8 cellular contexts compared by ENCODE assay signal in the genomic region with DNA sequence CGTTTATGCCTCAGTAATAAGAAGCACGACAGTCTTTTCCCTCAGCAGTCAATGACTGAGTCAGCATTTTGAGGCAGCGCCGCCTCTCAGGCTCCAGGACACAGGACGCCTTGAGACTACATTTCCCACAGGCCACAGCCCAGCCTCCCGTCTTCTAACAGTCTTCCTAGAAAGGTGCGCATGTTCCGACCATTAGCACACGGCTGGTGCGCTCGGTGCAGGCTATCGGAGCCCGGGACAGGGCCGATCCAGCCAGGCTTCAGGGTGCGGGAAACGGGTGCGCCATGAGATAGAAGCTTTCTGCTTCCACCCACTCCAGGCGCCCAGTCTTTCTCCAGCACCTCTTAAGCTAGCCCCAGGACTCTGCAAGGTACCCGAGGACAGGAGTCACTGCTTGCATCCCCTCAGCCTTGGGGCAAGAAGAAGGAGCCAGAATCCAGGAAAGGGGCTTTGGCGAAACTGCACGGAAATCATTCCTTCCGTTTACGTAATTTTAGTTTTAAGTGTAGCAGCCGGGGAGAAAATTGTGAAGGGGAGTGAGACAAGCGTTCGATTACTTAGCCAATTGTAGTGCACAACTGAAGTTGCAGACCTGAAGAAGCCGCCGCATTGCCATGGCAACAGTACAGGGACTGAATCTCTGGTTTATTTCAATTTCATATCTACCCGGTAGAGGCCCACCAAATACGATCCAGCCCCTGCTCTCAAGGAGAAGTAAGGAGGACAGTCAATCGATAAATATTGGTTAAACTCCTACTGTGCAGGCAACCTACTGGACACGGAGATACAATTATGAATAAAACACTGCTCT. TPM values are rescaled to one million over a fixed set of nuclear protein-coding genes. Genes with fewer than 3 reads are reported as not detected.
DNase-seq lines count a peak whose midpoint lies in the region; TF ChIP-seq lines count a peak whose summit lies in the region.

No MANE protein-coding gene starts in this region.

- no peak for TF ChIP-seq CTCF in AG09309 (IDR thresholded peaks at IDR 0.05; ENCODE audit: control insufficient read depth, insufficient read depth, low read depth, low read length, missing control alignments)
- no peak for TF ChIP-seq CTCF in H9 (conservative IDR thresholded peaks at IDR 0.05)
- TF ChIP-seq CTCF in brain (conservative IDR thresholded peaks at IDR 0.05) = no peak
- TF ChIP-seq CTCF in progenitor cell of endocrine pancreas (IDR thresholded peaks at IDR 0.05; ENCODE audit: unreplicated experiment) = no peak

- no peak overlapping the region for H3K27ac ChIP-seq in H9 (ENCODE audit: insufficient read length, low read depth, low read length)

- no peak overlapping the region for H2AK5ac ChIP-seq in H9 (ENCODE audit: insufficient read length, low read length)

- H3K4me1 ChIP-seq in H9 (ENCODE audit: insufficient read depth, low read length) = no peaks in the 10 kb centered on the region

- H3K27ac Mint-ChIP-seq in H9 = 0 out of 7 replicates have a peak overlapping the region, but pooled peaks of 1 of the 3 experiments have one; percentile 8
- no peak overlapping the region for H3K27ac Mint-ChIP-seq in T-helper 2 cell treated with Interferon-gamma antibody and Interleukin-4, amounts not matched to agents 5 μg/mL and 100 μg/mL, for 36 hours
- H3K27ac Mint-ChIP-seq in brain = peak overlapping the region in 4 of 5 experiments; percentile 19 to 75 (median 32)
- H3K27ac Mint-ChIP-seq in progenitor cell of endocrine pancreas = peak overlapping the region; percentile 77

- H3K79me1 ChIP-seq in H9 (ENCODE audit: insufficient read depth, low read depth, low read length, poor library complexity, severe bottlenecking) = no peaks in the 10 kb centered on the region

- peak overlapping the region; percentile 56 for H2AFZ ChIP-seq in H9 (ENCODE audit: low read length)

- H2BK5ac ChIP-seq in H9 (ENCODE audit: insufficient read length, low read length) = no peak overlapping the region

- H3K9me3 ChIP-seq in H9 (ENCODE audit: control insufficient read depth, low read depth, low read length) = no peaks in the 10 kb centered on the region

- no peak overlapping the region for H3K9ac ChIP-seq in H9 (ENCODE audit: extremely low read depth, insufficient read length, low read length)

- H3K14ac ChIP-seq in H9 (ENCODE audit: insufficient read depth, low read length) = 0 out of 2 replicates have a peak overlapping the region, but pooled peaks have one; percentile 30

- H4K91ac ChIP-seq in H9 (ENCODE audit: insufficient read length, low read depth, low read length) = no peak overlapping the region

- H3K27me3 Mint-ChIP-seq in H9 (ENCODE audit: low read depth) (peaks cover 34% of the 10 kb centered on the region), brain (peaks cover 10% of the 10 kb centered on the region), progenitor cell of endocrine pancreas (peaks cover 15% of the 10 kb centered on the region)
- peaks cover 18% of the 10 kb centered on the region for H3K27me3 Mint-ChIP-seq in T-helper 2 cell treated with Interferon-gamma antibody and Interleukin-4, amounts not matched to agents 5 μg/mL and 100 μg/mL, for 36 hours (ENCODE audit: low read depth)

- peak; percentile 3 for DNase-seq in AG09309 (ENCODE audit: low read depth)
- peak; percentile 93 for DNase-seq in H9
- peak; percentile 21 for DNase-seq in T-helper 2 cell treated with Interferon-gamma antibody and Interleukin-4, amounts not matched to agents 5 μg/mL and 100 μg/mL, for 36 hours (ENCODE audit: low spot score)
- peak in 45 of 51 donors; percentile 7 to 83 (median 54) for DNase-seq in hypothalamus (lab: John Stamatoyannopoulos, UW)
- peak; percentile 43 for DNase-seq in progenitor cell of endocrine pancreas (ENCODE audit: low spot score, unreplicated experiment)
- no peak for DNase-seq in NCI-H1436 (lab: John Stamatoyannopoulos, UW)
- DNase-seq in NCI-H1417 treated with DMSO at 0.1 percent for 48 hours (lab: John Stamatoyannopoulos, UW) = no peak

- H3K4me1 Mint-ChIP-seq in H9 (peaks cover 8 to 11% of the 10 kb centered on the region in 2 experiments), brain (peaks cover 14% of the 10 kb centered on the region), progenitor cell of endocrine pancreas (ENCODE audit: low read depth) (peaks cover 4% of the 10 kb centered on the region)
- H3K4me1 Mint-ChIP-seq in T-helper 2 cell treated with Interferon-gamma antibody and Interleukin-4, amounts not matched to agents 5 μg/mL and 100 μg/mL, for 36 hours (ENCODE audit: low read depth) = peaks cover 13% of the 10 kb centered on the region

- H4K5ac ChIP-seq in H9 (ENCODE audit: insufficient read length, low read depth, low read length) = no peak overlapping the region

- H2BK20ac ChIP-seq in H9 (ENCODE audit: low read depth, low read length, poor library complexity, severe bottlenecking) = no peak overlapping the region

- H3K36me3 Mint-ChIP-seq in H9 (ENCODE audit: insufficient read depth in 1 of 3, low read depth in 3 of 3) (no peaks in the 10 kb centered on the region), brain (no peaks in the 10 kb centered on the region), progenitor cell of endocrine pancreas (ENCODE audit: insufficient read depth) (no peaks in the 10 kb centered on the region)
- no peaks in the 10 kb centered on the region for H3K36me3 Mint-ChIP-seq in T-helper 2 cell treated with Interferon-gamma antibody and Interleukin-4, amounts not matched to agents 5 μg/mL and 100 μg/mL, for 36 hours (ENCODE audit: low read depth)

- no peaks in the 10 kb centered on the region for H4K20me1 ChIP-seq in H9 (ENCODE audit: control insufficient read depth, insufficient read depth, insufficient read length)

- H2BK15ac ChIP-seq in H9 (ENCODE audit: low read depth, low read length) = no peak overlapping the region

- no peak overlapping the region for H4K8ac ChIP-seq in H9 (replicated peaks; ENCODE audit: insufficient read length, low read depth, low read length)

- no peak overlapping the region for H2BK12ac ChIP-seq in H9 (ENCODE audit: insufficient read length, low read depth, low read length)

- H3K18ac ChIP-seq in H9 (ENCODE audit: insufficient read length, low read depth, low read length) = peak overlapping the region; percentile 40

- no peak overlapping the region for H2BK120ac ChIP-seq in H9 (ENCODE audit: low read depth, low read length, poor library complexity, severe bottlenecking)

- no peak overlapping the region for H3K56ac ChIP-seq in H9 (ENCODE audit: insufficient read length, low read depth, low read length)

- H3K23ac ChIP-seq in H9 (ENCODE audit: insufficient read length, low read depth, low read length) = no peak overlapping the region

- no peaks in the 10 kb centered on the region for H3K79me2 ChIP-seq in H9 (ENCODE audit: insufficient read depth, low read length)

- no peaks in the 10 kb centered on the region for H3K27me3 ChIP-seq in H9 (ENCODE audit: insufficient read depth, low read length)

- H3K4me2 ChIP-seq in H9 (ENCODE audit: insufficient read depth, insufficient read length, low read length) = peak overlapping the region; percentile 70

- H3K4me3 ChIP-seq in AG09309 (ENCODE audit: control insufficient read depth, low read depth, low read length) = peak overlapping the region; percentile 45

- no peak overlapping the region for H3T11ph ChIP-seq in H9 (ENCODE audit: low read length)

- peaks cover 0 to 2% of the 10 kb centered on the region in 2 experiments; a peak in 1 of 5 replicates for H3K9me3 Mint-ChIP-seq in H9
- H3K9me3 Mint-ChIP-seq in T-helper 2 cell treated with Interferon-gamma antibody and Interleukin-4, amounts not matched to agents 5 μg/mL and 100 μg/mL, for 36 hours = no peaks in the 10 kb centered on the region
- H3K9me3 Mint-ChIP-seq in brain = no peaks in the 10 kb centered on the region
- H3K9me3 Mint-ChIP-seq in progenitor cell of endocrine pancreas (ENCODE audit: low read depth) = no peaks in the 10 kb centered on the region

- H3K4me3 Mint-ChIP-seq in H9 = peak overlapping the region; percentile 58 to 79
- peak overlapping the region; percentile 77 for H3K4me3 Mint-ChIP-seq in T-helper 2 cell treated with Interferon-gamma antibody and Interleukin-4, amounts not matched to agents 5 μg/mL and 100 μg/mL, for 36 hours
- peak overlapping the region; percentile 59 to 87 (median 84) for H3K4me3 Mint-ChIP-seq in brain
- H3K4me3 Mint-ChIP-seq in progenitor cell of endocrine pancreas (ENCODE audit: low read depth) = peak overlapping the region; percentile 76

- H3K4ac ChIP-seq in H9 (ENCODE audit: low read depth, low read length) = no peak overlapping the region

- peaks cover 6% of the 10 kb centered on the region for H3K23me2 ChIP-seq in H9 (ENCODE audit: insufficient read length, low read depth, low read length, poor library complexity, severe bottlenecking)

- no CpG with 5 or more reads among the region's 32 CpGs for WGBS in H9 (ENCODE audit: extremely low coverage, insufficient read length, low lambda C conversion rate)

RNA-seq across cellular contexts. Expression of gene ZNF641, which starts 53.9 kb away (rescaled TPM):
- 8.1 and 8.5 TPM in 2 replicates for total RNA-seq in H9 (2021)
- 8.7 TPM for polyA plus RNA-seq in brain (ENCODE audit: insufficient read depth, low read depth, low replicate concordance)
- 33.5 and 34.2 TPM in 2 replicates for total RNA-seq in progenitor cell of endocrine pancreas

Comparison
In these comparisons a context has a peak if more than half of its experiments do, and no peak if none do; other contexts are left out.
1. DNase-seq: peak in AG09309 (single experiment), H9 (single experiment), T-helper 2 cell treated with Interferon-gamma antibody and Interleukin-4, amounts not matched to agents 5 μg/mL and 100 μg/mL, for 36 hours (single experiment), hypothalamus (45 of 51) and progenitor cell of endocrine pancreas (single experiment); none in NCI-H1436 (single experiment) and NCI-H1417 treated with DMSO at 0.1 percent for 48 hours (single experiment).
2. Peak in every context shown above with its lines, with median percentiles within 50 percentile points of each other: H3K4me3 Mint-ChIP-seq.